ENCODE assay signal across 1 cellular context in the genomic region with DNA sequence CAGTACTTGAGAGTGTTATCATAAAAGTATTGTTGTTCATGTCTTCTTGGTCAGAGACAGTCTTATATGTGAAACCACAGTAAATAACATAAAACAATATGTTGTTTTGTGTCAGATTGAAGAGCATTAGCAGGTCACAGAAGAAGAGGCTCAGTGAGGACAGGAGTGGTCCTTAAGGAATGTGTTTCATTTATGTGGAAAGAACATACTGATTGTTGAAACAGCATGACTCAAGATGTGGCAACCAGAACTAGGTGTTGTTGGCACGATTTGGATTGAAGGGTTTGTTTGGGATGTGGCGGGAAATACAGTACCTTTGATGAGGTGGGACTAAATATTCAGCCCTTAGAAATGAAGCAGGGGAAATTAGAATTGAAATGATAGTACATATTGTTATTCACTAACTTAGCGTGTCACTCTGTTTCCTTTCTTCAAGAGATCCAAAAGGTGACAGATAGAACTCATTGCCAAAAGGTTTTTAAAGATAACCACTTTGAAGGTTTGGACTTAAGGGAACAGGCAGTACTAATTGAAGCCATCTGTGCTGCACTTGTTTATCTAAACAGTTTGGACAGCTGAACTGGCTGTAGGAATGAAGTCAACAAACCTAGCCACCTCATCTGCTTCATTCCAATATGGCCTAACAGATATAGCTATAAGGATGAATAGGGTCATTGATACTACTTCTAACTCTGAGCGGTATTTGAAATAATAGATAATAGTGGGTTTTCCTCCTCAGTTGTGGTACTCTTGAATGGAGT.
TF ChIP-seq lines count a peak whose summit lies in the region.

No MANE protein-coding gene starts in this region.

TF ChIP-seq in HepG2, 621 proteins besides CTCF, POLR2A, EP300 and RAD21:
- TF ChIP-seq RELA (CRISPR knock-in tag; IDR thresholded peaks at IDR 0.05), result no peak
- TF ChIP-seq GPN1 (CRISPR knock-in tag; IDR thresholded peaks at IDR 0.05; ENCODE audit: borderline replicate concordance), result no peak
- TF ChIP-seq CREB1 (IDR thresholded peaks at IDR 0.05), result no peak
- TF ChIP-seq CREB1 (CRISPR knock-in tag; IDR thresholded peaks at IDR 0.05), result no peak
- TF ChIP-seq ZNF121 (CRISPR knock-in tag; IDR thresholded peaks at IDR 0.05), result no peak
- no peak for TF ChIP-seq MEIS1 (CRISPR knock-in tag; IDR thresholded peaks at IDR 0.05; ENCODE audit: borderline replicate concordance)
- no peak for TF ChIP-seq JARID2 (CRISPR knock-in tag; IDR thresholded peaks at IDR 0.05; ENCODE audit: insufficient replicate concordance)
- TF ChIP-seq EED (CRISPR knock-in tag; IDR thresholded peaks at IDR 0.05), result no peak
- TF ChIP-seq ZNF468 (CRISPR knock-in tag; IDR thresholded peaks at IDR 0.05), result no peak
- TF ChIP-seq NCOA2 (CRISPR knock-in tag; IDR thresholded peaks at IDR 0.05), result no peak
- TF ChIP-seq GMEB1 (CRISPR knock-in tag; IDR thresholded peaks at IDR 0.05; ENCODE audit: borderline replicate concordance), result no peak
- no peak for TF ChIP-seq RXRB (CRISPR knock-in tag; IDR thresholded peaks at IDR 0.05; ENCODE audit: borderline replicate concordance)
- TF ChIP-seq ZNF580 (CRISPR knock-in tag; IDR thresholded peaks at IDR 0.05; ENCODE audit: borderline replicate concordance, low read depth), result no peak
- TF ChIP-seq ZNF232 (CRISPR knock-in tag; IDR thresholded peaks at IDR 0.05; ENCODE audit: borderline replicate concordance), result no peak
- TF ChIP-seq ZSCAN9 (CRISPR knock-in tag; IDR thresholded peaks at IDR 0.05; ENCODE audit: borderline replicate concordance), result no peak
- TF ChIP-seq RNF219 (CRISPR knock-in tag; IDR thresholded peaks at IDR 0.05), result no peak
- TF ChIP-seq ADNP (CRISPR knock-in tag; IDR thresholded peaks at IDR 0.05), result no peak
- no peak for TF ChIP-seq ZNF614 (CRISPR knock-in tag; IDR thresholded peaks at IDR 0.05; ENCODE audit: borderline replicate concordance)
- no peak for TF ChIP-seq RFX5 (IDR thresholded peaks at IDR 0.05; ENCODE audit: low read depth, low read length)
- TF ChIP-seq PAF1 (CRISPR knock-in tag; IDR thresholded peaks at IDR 0.05), result no peak
- TF ChIP-seq, protein P1, sequence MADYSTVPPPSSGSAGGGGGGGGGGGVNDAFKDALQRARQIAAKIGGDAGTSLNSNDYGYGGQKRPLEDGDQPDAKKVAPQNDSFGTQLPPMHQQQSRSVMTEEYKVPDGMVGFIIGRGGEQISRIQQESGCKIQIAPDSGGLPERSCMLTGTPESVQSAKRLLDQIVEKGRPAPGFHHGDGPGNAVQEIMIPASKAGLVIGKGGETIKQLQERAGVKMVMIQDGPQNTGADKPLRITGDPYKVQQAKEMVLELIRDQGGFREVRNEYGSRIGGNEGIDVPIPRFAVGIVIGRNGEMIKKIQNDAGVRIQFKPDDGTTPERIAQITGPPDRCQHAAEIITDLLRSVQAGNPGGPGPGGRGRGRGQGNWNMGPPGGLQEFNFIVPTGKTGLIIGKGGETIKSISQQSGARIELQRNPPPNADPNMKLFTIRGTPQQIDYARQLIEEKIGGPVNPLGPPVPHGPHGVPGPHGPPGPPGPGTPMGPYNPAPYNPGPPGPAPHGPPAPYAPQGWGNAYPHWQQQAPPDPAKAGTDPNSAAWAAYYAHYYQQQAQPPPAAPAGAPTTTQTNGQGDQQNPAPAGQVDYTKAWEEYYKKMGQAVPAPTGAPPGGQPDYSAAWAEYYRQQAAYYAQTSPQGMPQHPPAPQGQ (CRISPR knock-in tag; IDR thresholded peaks at IDR 0.05; ENCODE audit: borderline replicate concordance), result no peak
